In genomic region chr16:86108062-86108461, GRCh38 we compare ENCODE assay signal across 20 cellular contexts.
DNase-seq lines count a peak whose midpoint lies in the region; ATAC-seq, FAIRE-seq and TF ChIP-seq lines count a peak whose summit lies in the region.
"Had no signal": no experiment of that assay in that cellular context is flagged by ENCODE, and none has a peak within 500 bp of the region (broad histone marks: within the 10 kb centered on the region; RNA-seq: fewer than 3 reads in every experiment).

No MANE protein-coding gene starts in this region.

- H3K4me1 ChIP-seq in HepG2 (ENCODE audit: insufficient read depth, low read length): no peaks in the 10 kb centered on the region
- no peaks in the 10 kb centered on the region for H3K4me1 ChIP-seq in right lobe of liver
- no peaks in the 10 kb centered on the region for H3K4me1 ChIP-seq in K562 (replicated peaks in 1 of 2; ENCODE audit: control insufficient read depth in 2 of 2, insufficient read depth in 2 of 2, low read length in 2 of 2)
- H3K4me1 ChIP-seq: BLaER1 had no signal

- no peak overlapping the region for H3K4me2 ChIP-seq in HepG2 (ENCODE audit: low read depth, low read length)
- no peak overlapping the region for H3K4me2 ChIP-seq in K562 (ENCODE audit: insufficient read depth, low read length)
- H3K4me2 ChIP-seq: BLaER1 had no signal

- H3K4me3 ChIP-seq in HepG2 (replicated peaks in 1 of 3; ENCODE audit: insufficient read depth in 1 of 3, low read depth in 2 of 3, low read length in 3 of 3): no peak overlapping the region
- H3K4me3 ChIP-seq in right lobe of liver: no peak overlapping the region
- H3K4me3 ChIP-seq in K562: no peak overlapping the region
- H3K4me3 ChIP-seq: BLaER1 had no signal

- no peaks in the 10 kb centered on the region for H3K9me1 ChIP-seq in K562 (ENCODE audit: control insufficient read depth, insufficient read depth, low read length)

- DNase-seq in HepG2 (ENCODE audit: low spot score): no peak
- DNase-seq in right lobe of liver: no peak
- DNase-seq in K562 (ENCODE audit: extremely low read depth in 1 of 4, low spot score in 3 of 4): no peak
- DNase-seq in urothelium cell line (ENCODE audit: low spot score): no peak
- DNase-seq in NCI-H526 treated with DMSO at 0.1 percent for 48 hours (lab: John Stamatoyannopoulos, UW): no peak
- no peak for DNase-seq in NCI-H524 (lab: John Stamatoyannopoulos, UW)
- DNase-seq: CD4-positive, CD25-positive, alpha-beta regulatory T cell; CD8-positive, alpha-beta T cell; DMS 273 treated with DMSO at 0.1 percent for 48 hours; DMS79; EL; GDM1; GOT3; H7; HCEC 1CT had no signal

- BruUV-seq in HepG2 (replicated peaks; lab: Mats Ljungman, UMichigan): no TSS peak
- no TSS peak for BruUV-seq in K562 (replicated peaks; lab: Mats Ljungman, UMichigan)

- no peak for TF ChIP-seq EP300 in HepG2 (IDR thresholded peaks at IDR 0.05; ENCODE audit: low read depth in 2 of 2, low read length in 2 of 2)
- TF ChIP-seq EP300 in HepG2 (CRISPR knock-in tag; IDR thresholded peaks at IDR 0.05; ENCODE audit: borderline replicate concordance): no peak
- TF ChIP-seq EP300 in K562 (IDR thresholded peaks at IDR 0.05; ENCODE audit: low read length): no peak

- POLR2A ChIA-PET in HepG2 (lab: Yijun Ruan, JAX) (no interaction called here), K562 (lab: Yijun Ruan, JAX) (no interaction called here)

- H3K9ac ChIP-seq in HepG2 (ENCODE audit: insufficient read depth, low read depth, low read length) (no peak overlapping the region), K562 (ENCODE audit: insufficient read depth in 1 of 2, low read depth in 2 of 2, low read length in 2 of 2) (no peak overlapping the region)
- H3K9ac ChIP-seq: BLaER1 had no signal

- intact Hi-C loops in HepG2 (cut with micrococcal nuclease; ENCODE audit: unreplicated experiment): no loop called here
- intact Hi-C loops in right lobe of liver (cut with DNase I): no loop called here
- intact Hi-C loops in K562 (cut with micrococcal nuclease): no loop called here

- WGBS in HepG2 (ENCODE audit: low lambda C conversion rate): 76% methylated on average over 3 of the region's 3 CpGs
- 90% methylated on average over 2 of the region's 3 CpGs for WGBS in right lobe of liver (ENCODE audit: insufficient coverage, low coverage, low lambda C conversion rate, missing lambda C conversion rate)
- 8% methylated on average over 3 of the region's 3 CpGs for WGBS in K562 (ENCODE audit: insufficient coverage, low coverage, missing lambda C conversion rate)

- H3K36me3 ChIP-seq in HepG2 (replicated peaks in 1 of 2; ENCODE audit: control insufficient read depth in 1 of 2, insufficient read depth in 2 of 2, low read length in 2 of 2) (no peaks in the 10 kb centered on the region), right lobe of liver (no peaks in the 10 kb centered on the region), K562 (ENCODE audit: control insufficient read depth, insufficient read depth, low read length) (no peaks in the 10 kb centered on the region)
- H3K36me3 ChIP-seq: BLaER1 had no signal

- no peak for FAIRE-seq in HepG2 (lab: Jason Lieb, UNC)
- no peak for FAIRE-seq in K562 (lab: Jason Lieb, UNC)
- peak; percentile 65 for FAIRE-seq in urothelium cell line (lab: Jason Lieb, UNC)
- FAIRE-seq: A204.1, D721Med had no signal

- CTCF ChIA-PET in HepG2 (lab: Yijun Ruan, JAX; ENCODE audit: low intra/inter-chr PET ratio, low total read pairs): no interaction called here
- CTCF ChIA-PET in K562 (lab: Yijun Ruan, JAX; ENCODE audit: low intra/inter-chr PET ratio): no interaction called here

- TF ChIP-seq POLR2A in HepG2 (IDR thresholded peaks at IDR 0.05; ENCODE audit: insufficient read depth in 1 of 2, low read depth in 2 of 2, low read length in 2 of 2) (no peak), right lobe of liver (IDR thresholded peaks at IDR 0.05) (no peak), K562 (conservative IDR thresholded peaks at IDR 0.05) (no peak)

- H3K9me3 ChIP-seq in HepG2 (ENCODE audit: low read length) (peaks cover 9% of the 10 kb centered on the region), right lobe of liver (no peaks in the 10 kb centered on the region), K562 (replicated peaks; ENCODE audit: control insufficient read depth, insufficient read depth, low read depth, low read length) (peaks cover 8% of the 10 kb centered on the region)

- H2AFZ ChIP-seq in HepG2 (ENCODE audit: low read length): no peak overlapping the region
- H2AFZ ChIP-seq in K562 (ENCODE audit: low read depth, low read length): no peak overlapping the region

- H3K27me3 ChIP-seq in HepG2 (ENCODE audit: control insufficient read depth in 1 of 2, insufficient read depth in 2 of 2, low read length in 2 of 2) (no peaks in the 10 kb centered on the region; a peak in 1 of 5 replicates), right lobe of liver (no peaks in the 10 kb centered on the region), K562 (ENCODE audit: control insufficient read depth in 2 of 2, insufficient read depth in 2 of 2, low read length in 2 of 2) (0 out of 5 replicates have a peak, but pooled peaks cover 0 to 5% of the 10 kb centered on the region in 2 experiments)
- H3K27me3 ChIP-seq: BLaER1 had no signal

- no peaks in the 10 kb centered on the region for H3K79me2 ChIP-seq in HepG2 (ENCODE audit: insufficient read depth, low read length)
- H3K79me2 ChIP-seq in K562 (ENCODE audit: control insufficient read depth, insufficient read depth, low read length): no peaks in the 10 kb centered on the region

- TF ChIP-seq CTCF in HepG2 (CRISPR knock-in tag; IDR thresholded peaks at IDR 0.05) (no peak), right lobe of liver (IDR thresholded peaks at IDR 0.05) (no peak), K562 (IDR thresholded peaks at IDR 0.05 in 2 of 3, conservative IDR thresholded peaks at IDR 0.05 in 1 of 3; ENCODE audit: insufficient read depth in 2 of 3, low read depth in 1 of 3, low read length in 3 of 3) (no peak)

- no peak overlapping the region for H3K27ac ChIP-seq in HepG2 (ENCODE audit: extremely low read length, insufficient read depth, low read length)
- no peak overlapping the region for H3K27ac ChIP-seq in right lobe of liver
- H3K27ac ChIP-seq in K562 (ENCODE audit: extremely low read depth, low read depth, low read length): no peak overlapping the region
- H3K27ac ChIP-seq: 22Rv1, BLaER1, C4-2B had no signal

- no peaks in the 10 kb centered on the region for H4K20me1 ChIP-seq in HepG2 (ENCODE audit: insufficient read depth, low read length)
- H4K20me1 ChIP-seq in K562 (replicated peaks; ENCODE audit: control insufficient read depth, insufficient read depth, low read length): no peaks in the 10 kb centered on the region
- H4K20me1 ChIP-seq: BLaER1 had no signal

- no peak for TF ChIP-seq RAD21 in HepG2 (CRISPR knock-in tag; IDR thresholded peaks at IDR 0.05)
- no peak for TF ChIP-seq RAD21 in K562 (CRISPR knock-in tag; conservative IDR thresholded peaks at IDR 0.05 in 1 of 2, IDR thresholded peaks at IDR 0.05 in 1 of 2)

- in situ Hi-C loops in HepG2 (cut with HindIII; ENCODE audit: extremely low pct_ligation_motif_present, low pct_unique_long_range_greater_than_20kb) (no loop called here), K562 (cut with MboI) (no loop called here)

- ATAC-seq in HepG2 (no peak), right lobe of liver (no peak), K562 (no peak)
- ATAC-seq: CD8-positive, alpha-beta T cell had no signal

TF ChIP-seq in HepG2, 621 proteins besides CTCF, POLR2A, EP300 and RAD21 (continues in another document):
- peak; percentile 15; the same call in 1 of the 2 replicates for TF ChIP-seq ZBTB39 (CRISPR knock-in tag; IDR thresholded peaks at IDR 0.05)

TF ChIP-seq in K562, 482 proteins besides CTCF, POLR2A, EP300 and RAD21 (continues in another document):
- TF ChIP-seq ZNF778 (CRISPR knock-in tag; IDR thresholded peaks at IDR 0.05) (no peak), GTF3C2 (IDR thresholded peaks at IDR 0.05; ENCODE audit: borderline replicate concordance, extremely low read depth, insufficient read length) (no peak), TARDBP (IDR thresholded peaks at IDR 0.05) (no peak), KLF1 (tag; IDR thresholded peaks at IDR 0.05) (no peak), ZNF395 (CRISPR knock-in tag; IDR thresholded peaks at IDR 0.05) (0 out of 2 replicates have a peak, but pooled peaks have one; percentile 26), DNMT1 (IDR thresholded peaks at IDR 0.05) (no peak)
